Comparison of ENCODE assay signal across 8 cellular contexts in genomic region chr22:24435861-24436351, GRCh38. TPM values are rescaled to one million over a fixed set of nuclear protein-coding genes. Genes with fewer than 3 reads are reported as not detected.
DNase-seq lines count a peak whose midpoint lies in the region; ATAC-seq and TF ChIP-seq lines count a peak whose summit lies in the region.

No MANE protein-coding gene starts in this region.

- DNase-seq in CD14-positive monocyte (ENCODE audit: low spot score): peak; percentile 23
- peak; percentile 33 for DNase-seq in astrocyte of the spinal cord (ENCODE audit: low read depth, low spot score)
- no peak for DNase-seq in naive thymus-derived CD8-positive, alpha-beta T cell
- DNase-seq in vagina (ENCODE audit: extremely low spot score in 2 of 2): no peak

- no peak overlapping the region for H3K4me3 Mint-ChIP-seq in CD14-positive monocyte
- H3K4me3 Mint-ChIP-seq in naive thymus-derived CD8-positive, alpha-beta T cell: peak overlapping the region in 6 of 10 donors; percentile 2 to 93 (median 66)

- intact Hi-C loops in CD14-positive monocyte (cut with micrococcal nuclease): loop anchor here (2.0 to 5.0 kb wide), 4 partner anchors 33 to 77 kb away; no protein-coding TSS in a partner anchor
- intact Hi-C loops in vagina (cut with DNase I): no loop called here

- TF ChIP-seq CTCF in CD14-positive monocyte (IDR thresholded peaks at IDR 0.05) (no peak), KMS-11 (conservative IDR thresholded peaks at IDR 0.05; ENCODE audit: low read depth, low read length) (no peak), astrocyte of the spinal cord (IDR thresholded peaks at IDR 0.05; ENCODE audit: low read depth, low read length) (no peak), vagina (IDR thresholded peaks at IDR 0.05) (no peak)

- peaks cover 35 to 58% of the 10 kb centered on the region in 2 donors for H3K36me3 Mint-ChIP-seq in CD14-positive monocyte
- peaks cover 0 to 49% (median 3%) of the 10 kb centered on the region in 3 donors for H3K36me3 Mint-ChIP-seq in naive thymus-derived CD8-positive, alpha-beta T cell

- in situ Hi-C loops in astrocyte of the spinal cord (cut with HindIII; ENCODE audit: low sequenced_read_pairs): no loop called here

- H3K9me3 Mint-ChIP-seq in CD14-positive monocyte: no peaks in the 10 kb centered on the region
- no peaks in the 10 kb centered on the region for H3K9me3 Mint-ChIP-seq in naive thymus-derived CD8-positive, alpha-beta T cell

- peaks cover 66% of the 10 kb centered on the region for H3K79me2 ChIP-seq in KMS-11 (ENCODE audit: insufficient read depth, low read depth)

- peaks cover 77% of the 10 kb centered on the region for H3K4me1 ChIP-seq in KMS-11 (ENCODE audit: low read depth, poor library complexity, severe bottlenecking)
- H3K4me1 ChIP-seq in vagina: peaks cover 43% of the 10 kb centered on the region

- no peaks in the 10 kb centered on the region for H3K36me3 ChIP-seq in KMS-11 (ENCODE audit: insufficient read depth)
- H3K36me3 ChIP-seq in vagina: no peaks in the 10 kb centered on the region

- H3K27me3 ChIP-seq in KMS-11 (ENCODE audit: insufficient read depth, low read depth): no peaks in the 10 kb centered on the region
- no peaks in the 10 kb centered on the region for H3K27me3 ChIP-seq in vagina

- no peak for TF ChIP-seq POLR2A in vagina (IDR thresholded peaks at IDR 0.05)

- H3K27ac Mint-ChIP-seq in CD14-positive monocyte: peak overlapping the region; percentile 98 to 100 (median 100)
- peak overlapping the region in 9 of 10 donors; percentile 71 to 100 (median 91) for H3K27ac Mint-ChIP-seq in naive thymus-derived CD8-positive, alpha-beta T cell

- peak overlapping the region; percentile 100 for H3K27ac ChIP-seq in KMS-11
- no peak overlapping the region for H3K27ac ChIP-seq in vagina

- no peak overlapping the region for H3K4me3 ChIP-seq in KMS-11 (IDR thresholded peaks at IDR 0.05; ENCODE audit: insufficient read depth, low read depth, low read length)
- no peak overlapping the region for H3K4me3 ChIP-seq in astrocyte of the spinal cord (ENCODE audit: low read depth, low read length)
- H3K4me3 ChIP-seq in vagina: no peak overlapping the region

- no peak overlapping the region; the same call in 1 of the 2 replicates for H3K9ac ChIP-seq in KMS-11

- POLR2A ChIA-PET in naive thymus-derived CD8-positive, alpha-beta T cell (lab: Charles Lee): interaction anchor here (1.4 to 4.9 kb wide), 3 partner anchors 8 to 12 kb away, joined by 3 to 48 read pairs (median 21); partner anchors contain the start of gene ADORA2A

- peaks cover 92% of the 10 kb centered on the region for H3K4me1 Mint-ChIP-seq in CD14-positive monocyte
- H3K4me1 Mint-ChIP-seq in naive thymus-derived CD8-positive, alpha-beta T cell: peaks cover 37 to 94% (median 85%) of the 10 kb centered on the region in 4 donors

- H3K27me3 Mint-ChIP-seq in CD14-positive monocyte (ENCODE audit: low read depth in 3 of 3): peaks cover 0 to 2% (median 0%) of the 10 kb centered on the region in 3 donors
- H3K27me3 Mint-ChIP-seq in naive thymus-derived CD8-positive, alpha-beta T cell: no peaks in the 10 kb centered on the region

- no peaks in the 10 kb centered on the region for H4K20me1 ChIP-seq in KMS-11 (ENCODE audit: insufficient read depth)

- ATAC-seq in naive thymus-derived CD8-positive, alpha-beta T cell: no peak
- ATAC-seq in GM18519 (IDR thresholded peaks at IDR 0.05; ENCODE audit: low FRiP score, unreplicated experiment) (no peak), GM18867 (IDR thresholded peaks at IDR 0.05; ENCODE audit: unreplicated experiment) (no peak), HG03439 (IDR thresholded peaks at IDR 0.05; ENCODE audit: unreplicated experiment) (no peak)

- H3K4me2 ChIP-seq in KMS-11: peak overlapping the region; percentile 99

- H2AFZ ChIP-seq in KMS-11 (ENCODE audit: low read depth): no peak overlapping the region

- no peaks in the 10 kb centered on the region for H3K9me3 ChIP-seq in vagina

RNA-seq across cellular contexts. Expression of gene ADORA2A, which starts 8.5 kb away (rescaled TPM):
- polyA plus RNA-seq in CD14-positive monocyte: 1 to 10 TPM; 5.8 to 6.5 TPM
- 10 to 100 TPM; 29.2 to 34.6 TPM for total RNA-seq in naive thymus-derived CD8-positive, alpha-beta T cell
- 100 to 1,000 TPM in 1 of 3 donors, 10 to 100 TPM in 2; 58.7 to 105 (median 80.7) TPM for polyA plus RNA-seq in naive thymus-derived CD8-positive, alpha-beta T cell
- total RNA-seq in vagina: 5.2 TPM

RNA-seq across cellular contexts. Expression of gene UPB1, which starts 59.2 kb away (rescaled TPM):
- under 1 TPM in 1 of 2 donors, not detected in 1; 0.17 TPM for polyA plus RNA-seq in CD14-positive monocyte
- under 1 TPM; 0.85 to 0.86 TPM for total RNA-seq in naive thymus-derived CD8-positive, alpha-beta T cell
- polyA plus RNA-seq in naive thymus-derived CD8-positive, alpha-beta T cell: under 1 TPM in 2 of 3 donors, not detected in 1; 0.06 to 0.18 TPM
- not detected for total RNA-seq in vagina

Comparison
In these comparisons a context has a peak if more than half of its experiments do, and no peak if none do; other contexts are left out.
1. DNase-seq: peak in CD14-positive monocyte (single experiment) and astrocyte of the spinal cord (single experiment); none in naive thymus-derived CD8-positive, alpha-beta T cell (0 of 10) and vagina (0 of 2).
2. H3K4me3 Mint-ChIP-seq: peak in naive thymus-derived CD8-positive, alpha-beta T cell (6 of 10); none in CD14-positive monocyte (0 of 2).